ENCODE assay signal across 13 cellular contexts in the genomic region with DNA sequence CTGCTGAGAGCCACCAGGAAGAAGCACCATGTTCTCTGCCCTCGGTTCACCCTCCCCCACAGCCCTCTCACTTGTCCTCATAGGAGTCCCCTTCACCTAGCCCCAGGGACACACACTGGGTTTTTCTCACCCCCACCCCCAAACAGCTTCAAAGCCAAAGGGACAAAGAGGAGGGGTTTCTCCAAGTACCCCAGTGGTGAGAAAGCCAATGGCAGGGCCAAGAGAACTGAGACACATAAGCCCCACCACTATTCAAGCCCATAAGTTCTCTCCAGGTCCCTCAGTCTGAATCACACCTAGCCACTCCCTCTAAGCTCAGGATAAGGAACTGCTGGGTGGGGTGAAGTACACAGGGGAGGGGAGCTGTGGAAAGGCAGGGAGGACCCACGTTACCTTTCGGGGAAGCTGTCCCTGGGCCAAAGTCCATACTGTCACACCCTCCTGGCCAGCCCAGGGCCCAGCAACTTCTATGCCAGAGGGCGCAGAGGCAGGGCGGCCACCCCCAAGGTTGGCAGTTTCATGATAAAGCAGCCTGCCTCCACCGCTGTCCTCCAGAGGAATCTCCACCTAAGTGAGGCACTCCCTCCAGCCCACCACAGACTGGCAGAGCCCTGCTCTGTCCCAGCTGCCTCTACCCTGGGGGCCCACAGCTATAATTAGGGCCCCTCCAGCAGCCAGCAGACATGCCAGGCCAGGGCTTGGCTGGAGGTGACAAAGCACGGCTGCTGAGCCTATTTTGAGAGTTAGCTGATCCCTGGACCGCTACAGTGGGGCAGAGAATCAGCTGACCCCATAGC. TPM values are rescaled to one million over a fixed set of nuclear protein-coding genes. Genes with fewer than 3 reads are reported as not detected.
DNase-seq lines count a peak whose midpoint lies in the region; ATAC-seq and TF ChIP-seq lines count a peak whose summit lies in the region.
"Had no signal": no experiment of that assay in that cellular context is flagged by ENCODE, and none has a peak within 500 bp of the region (broad histone marks: within the 10 kb centered on the region; RNA-seq: fewer than 3 reads in every experiment).

No MANE protein-coding gene starts in this region.

- H3K4me3 Mint-ChIP-seq in CD8-positive, alpha-beta memory T cell, result no peak overlapping the region

- H3K27ac ChIP-seq in CD8-positive, alpha-beta memory T cell (ENCODE audit: low read depth, low read length), result no peak overlapping the region
- H3K27ac ChIP-seq in SJCRH30 (no peak overlapping the region), heart right ventricle (peak overlapping the region; percentile 77 to 91 (median 86)), rectal smooth muscle tissue (ENCODE audit: low read depth, low read length) (no peak overlapping the region)
- H3K27ac ChIP-seq: KMS-11 had no signal

- H3K4me1 Mint-ChIP-seq in CD8-positive, alpha-beta memory T cell, result peaks cover 29 to 44% (median 43%) of the 10 kb centered on the region in 3 donors

- H3K9ac ChIP-seq in rectal smooth muscle tissue (ENCODE audit: low read length), result peak overlapping the region; percentile 19
- H3K9ac ChIP-seq: KMS-11 had no signal

- DNase-seq in CD8-positive, alpha-beta memory T cell, result no peak
- peak; percentile 19 to 24 for DNase-seq in SJCRH30
- DNase-seq in heart right ventricle, result peak; percentile 55 to 63
- DNase-seq in stimulated activated CD4-positive, alpha-beta T cell treated with anti-CD3 and anti-CD28 coated beads, Interleukin-15, amount 100 ng/mL, for 24 hours, result no peak
- no peak for DNase-seq in NOMO-1 (lab: John Stamatoyannopoulos, UW; ENCODE audit: unreplicated experiment in 2 of 2)
- DNase-seq in NCI-H82 (lab: John Stamatoyannopoulos, UW), result no peak
- DNase-seq: activated CD4-positive, alpha-beta T cell treated with anti-CD3 and anti-CD28 coated beads for 48 hours; cerebellar nuclear complex; DMS 273 treated with DMSO at 0.1 percent for 48 hours; stimulated activated CD4-positive, alpha-beta T cell treated with anti-CD3 and anti-CD28 coated beads, Interleukin-2, amount 100 ng/mL, for 24 hours had no signal

- H3K4me1 ChIP-seq in CD8-positive, alpha-beta memory T cell (ENCODE audit: insufficient read depth, low read length), result peaks cover 22% of the 10 kb centered on the region
- H3K4me1 ChIP-seq in SJCRH30, result peaks cover 9% of the 10 kb centered on the region
- peaks cover 30 to 96% (median 58%) of the 10 kb centered on the region in 9 donors for H3K4me1 ChIP-seq in heart right ventricle
- H3K4me1 ChIP-seq in rectal smooth muscle tissue (ENCODE audit: control insufficient read depth, insufficient read depth, low read length), result peaks cover 3% of the 10 kb centered on the region

- no peaks in the 10 kb centered on the region for H3K9me3 ChIP-seq in CD8-positive, alpha-beta memory T cell (ENCODE audit: low read length)
- H3K9me3 ChIP-seq in SJCRH30 (replicated peaks) (no peaks in the 10 kb centered on the region), heart right ventricle (no peaks in the 10 kb centered on the region)

- POLR2A ChIA-PET in CD8-positive, alpha-beta memory T cell (lab: Charles Lee), result interaction anchor here (2.0 kb wide), 1 partner anchor 43 kb away, joined by 9 read pairs; no protein-coding TSS in a partner anchor

- H3K27ac Mint-ChIP-seq in CD8-positive, alpha-beta memory T cell, result peak overlapping the region; percentile 40 to 93 (median 86)

- no peak for TF ChIP-seq CTCF in heart right ventricle (IDR thresholded peaks at IDR 0.05)

- peaks cover 0 to 69% (median 11%) of the 10 kb centered on the region in 3 donors for H3K36me3 Mint-ChIP-seq in CD8-positive, alpha-beta memory T cell

- H3K27me3 ChIP-seq in CD8-positive, alpha-beta memory T cell (ENCODE audit: insufficient read depth, low read length, poor library complexity, severe bottlenecking), result no peaks in the 10 kb centered on the region
- H3K27me3 ChIP-seq in SJCRH30, result no peaks in the 10 kb centered on the region
- H3K27me3 ChIP-seq in heart right ventricle, result no peaks in the 10 kb centered on the region
- H3K27me3 ChIP-seq in rectal smooth muscle tissue (ENCODE audit: control insufficient read depth, insufficient read depth, low read length), result no peaks in the 10 kb centered on the region

- H3K27me3 Mint-ChIP-seq in CD8-positive, alpha-beta memory T cell, result no peaks in the 10 kb centered on the region

- no peaks in the 10 kb centered on the region for H3K36me3 ChIP-seq in CD8-positive, alpha-beta memory T cell (ENCODE audit: insufficient read depth, low read length)
- H3K36me3 ChIP-seq in SJCRH30, result no peaks in the 10 kb centered on the region
- H3K36me3 ChIP-seq in heart right ventricle, result peaks cover 0 to 93% (median 20%) of the 10 kb centered on the region in 9 donors
- peaks cover 34% of the 10 kb centered on the region for H3K36me3 ChIP-seq in rectal smooth muscle tissue (ENCODE audit: control insufficient read depth, insufficient read depth, low read length)

- no peak overlapping the region for H3K4me3 ChIP-seq in CD8-positive, alpha-beta memory T cell (ENCODE audit: low read length)
- no peak overlapping the region for H3K4me3 ChIP-seq in SJCRH30
- peak overlapping the region in 8 of 10 donors; percentile 13 to 41 (median 34) for H3K4me3 ChIP-seq in heart right ventricle
- no peak overlapping the region for H3K4me3 ChIP-seq in rectal smooth muscle tissue (ENCODE audit: low read length)

- H3K9me3 Mint-ChIP-seq in CD8-positive, alpha-beta memory T cell, result no peaks in the 10 kb centered on the region

- 39 to 58% methylated on average over 8 of the region's 8 CpGs for WGBS in heart right ventricle, 2 donors

- intact Hi-C loops in heart right ventricle (cut with DNase I), result loop anchor here in 1 of 10 donors (2.0 kb wide), 1 partner anchor 44 kb away; a partner anchor contains a TSS

- ATAC-seq in heart right ventricle, result peak; percentile 73 to 90 (median 82)
- no peak for ATAC-seq in HG02885 (IDR thresholded peaks at IDR 0.05; ENCODE audit: poor library complexity, unreplicated experiment)

- CTCF ChIA-PET in CD8-positive, alpha-beta memory T cell (lab: Charles Lee), result interaction anchor here (0.6 to 14.0 kb wide), 3 partner anchors 28 to 49 kb away, joined by 3 to 496 read pairs (median 3); a partner anchor contains a TSS

RNA-seq across cellular contexts. Expression of a gene that starts 39.0 kb away (rescaled TPM):
- total RNA-seq in CD8-positive, alpha-beta memory T cell, result 10 to 100 TPM; 80.4 to 82.7 TPM
- 22.3 TPM for polyA plus RNA-seq in CD8-positive, alpha-beta memory T cell
- 67.6 and 71.4 TPM in 2 replicates for total RNA-seq in SJCRH30 (2014; rRNA removed; shearing (Covaris generic))
- total RNA-seq in heart right ventricle, result 10 to 100 TPM; 18.1 to 47.3 (median 22.5) TPM
- 10 to 100 TPM in 1 of 2 donors, 1 to 10 TPM in 1; 8.4 to 13.0 TPM for polyA plus RNA-seq in heart right ventricle

RNA-seq across cellular contexts. Expression of a gene that starts 43.9 kb away (rescaled TPM):
- 10 to 100 TPM; 19.4 to 19.6 TPM for total RNA-seq in CD8-positive, alpha-beta memory T cell
- 2.9 TPM for polyA plus RNA-seq in CD8-positive, alpha-beta memory T cell
- 2.4 and 3.6 TPM in 2 replicates for total RNA-seq in SJCRH30 (2014; rRNA removed; shearing (Covaris generic))
- total RNA-seq in heart right ventricle, result 10 to 100 TPM; 16.4 to 31.9 (median 23.0) TPM
- polyA plus RNA-seq in heart right ventricle, result 10 to 100 TPM in 1 of 2 donors, 1 to 10 TPM in 1; 4.4 to 16.6 TPM

Comparison
In these comparisons a context has a peak if more than half of its experiments do, and no peak if none do; other contexts are left out.
1. DNase-seq: peak in SJCRH30 (2 of 2) and heart right ventricle (2 of 2); none in CD8-positive, alpha-beta memory T cell (0 of 5), stimulated activated CD4-positive, alpha-beta T cell treated with anti-CD3 and anti-CD28 coated beads, Interleukin-15, amount 100 ng/mL, for 24 hours (single experiment), NOMO-1 (0 of 2) and NCI-H82 (single experiment).
2. H3K27ac ChIP-seq: peak in heart right ventricle (10 of 10); none in CD8-positive, alpha-beta memory T cell (single experiment), SJCRH30 (single experiment) and rectal smooth muscle tissue (single experiment).
3. H3K4me3 ChIP-seq: peak in heart right ventricle (8 of 10); none in CD8-positive, alpha-beta memory T cell (single experiment), SJCRH30 (single experiment) and rectal smooth muscle tissue (single experiment).